Comparison of ENCODE assay signal across 9 cellular contexts in the genomic region with DNA sequence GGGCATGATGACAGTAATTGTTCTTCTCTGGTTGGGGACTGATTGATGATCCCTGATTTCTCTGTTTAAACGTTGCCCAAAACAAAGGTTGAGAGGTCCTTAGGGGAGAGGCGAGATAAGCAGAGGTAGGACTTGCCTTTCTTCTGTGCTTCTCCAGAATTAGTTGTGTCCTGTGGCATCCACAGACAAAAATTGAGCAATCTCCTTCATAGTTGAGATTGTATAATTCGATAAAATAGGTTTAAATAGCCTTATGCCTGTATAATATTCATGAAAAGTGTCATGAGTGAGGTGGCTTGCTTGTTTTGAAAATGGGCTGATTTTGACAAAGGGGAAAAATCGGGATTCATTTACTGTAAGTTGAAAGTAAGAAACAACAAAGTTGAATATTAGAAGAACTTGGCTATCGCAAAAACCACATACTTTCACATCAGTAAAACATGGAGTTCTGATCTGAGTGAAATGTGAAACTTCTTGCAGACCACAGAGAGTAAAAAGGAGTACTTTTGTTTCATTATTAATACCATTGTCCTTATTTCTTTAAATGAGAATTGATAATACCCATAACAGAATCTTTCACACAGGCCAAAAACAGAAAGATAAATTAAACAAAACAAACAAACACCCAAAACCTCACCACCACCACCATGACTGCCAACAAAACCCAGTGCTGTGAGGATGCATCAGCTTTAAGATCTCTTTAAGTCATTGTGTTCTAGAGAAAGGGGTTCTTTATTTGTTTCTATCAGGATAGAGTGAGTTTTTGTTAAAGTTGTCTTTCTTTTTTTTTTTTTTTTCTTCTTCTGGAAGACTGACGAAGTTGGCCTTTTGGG.
A peak's percentile ranks its signal among the peaks of the same experiment; 100 is the strongest.
DNase-seq lines count a peak whose midpoint lies in the region; ATAC-seq and TF ChIP-seq lines count a peak whose summit lies in the region.
"Had no signal": no experiment of that assay in that cellular context is flagged by ENCODE, and none has a peak within 500 bp of the region (broad histone marks: within the 10 kb centered on the region; RNA-seq: fewer than 3 reads in every experiment).

No MANE protein-coding gene starts in this region.

- H3K36me3 ChIP-seq in tibial artery = peaks cover 0 to 17% (median 5%) of the 10 kb centered on the region in 3 donors

- H3K36me3 Mint-ChIP-seq in activated naive CD4-positive, alpha-beta T cell treated with anti-CD3 and anti-CD28 coated beads, Interleukin-2, amount 50 U/mL, for 72 hours = peaks cover 24 to 60% of the 10 kb centered on the region in 2 donors

- H3K4me3 ChIP-seq in GM12864 (ENCODE audit: low read depth, low read length) = no peak overlapping the region
- H3K4me3 ChIP-seq in tibial artery = no peak overlapping the region

- H3K9me3 ChIP-seq in tibial artery = no peaks in the 10 kb centered on the region

- peak overlapping the region in 1 of 2 donors; percentile 20 for H3K27ac ChIP-seq in tibial artery

- H3K27me3 ChIP-seq in tibial artery = no peaks in the 10 kb centered on the region

- peak; percentile 99 for ATAC-seq in GM19395 (IDR thresholded peaks at IDR 0.05; ENCODE audit: unreplicated experiment)
- ATAC-seq in HG03095 (IDR thresholded peaks at IDR 0.05; ENCODE audit: unreplicated experiment) = peak; percentile 97
- peak; percentile 87 to 94 for ATAC-seq in activated naive CD4-positive, alpha-beta T cell treated with anti-CD3 and anti-CD28 coated beads, Interleukin-2, amount 50 U/mL, for 72 hours

- intact Hi-C loops in tibial artery (cut with DNase I; ENCODE audit: low total_unique reads) = no loop called here

- peaks cover 0 to 68% (median 14%) of the 10 kb centered on the region in 4 donors for H3K4me1 ChIP-seq in tibial artery

- TF ChIP-seq CTCF in GM12864 (IDR thresholded peaks at IDR 0.05; ENCODE audit: low read depth, low read length, missing control alignments) (no peak), tibial artery (IDR thresholded peaks at IDR 0.05) (no peak)

- H3K9me3 Mint-ChIP-seq in activated naive CD4-positive, alpha-beta T cell treated with anti-CD3 and anti-CD28 coated beads, Interleukin-2, amount 50 U/mL, for 72 hours = peaks cover 4 to 5% of the 10 kb centered on the region in 2 donors

- DNase-seq in GM12864 (ENCODE audit: low read depth) = peak; percentile 39
- DNase-seq in activated naive CD4-positive, alpha-beta T cell treated with anti-CD3 and anti-CD28 coated beads, Interleukin-2, amount 50 U/mL, for 72 hours (ENCODE audit: low spot score in 2 of 2) = peak in 1 of 2 donors; percentile 35
- DNase-seq in SKM-1 (lab: John Stamatoyannopoulos, UW; ENCODE audit: unreplicated experiment) = no peak
- DNase-seq in HPDE6-E6E7 (ENCODE audit: extremely low spot score) = no peak
- no peak for DNase-seq in tibial artery
- no peak for DNase-seq in KG1 (lab: John Stamatoyannopoulos, UW)
- DNase-seq: NCI-H187 had no signal

- H3K27ac Mint-ChIP-seq in activated naive CD4-positive, alpha-beta T cell treated with anti-CD3 and anti-CD28 coated beads, Interleukin-2, amount 50 U/mL, for 72 hours = peak overlapping the region; percentile 79
